Comparison of ENCODE assay signal across 19 cellular contexts in genomic region chr3:52780298-52780585, GRCh38. TPM values are rescaled to one million over a fixed set of nuclear protein-coding genes. Genes with fewer than 3 reads are reported as not detected.
"Had no signal": no experiment of that assay in that cellular context is flagged by ENCODE, and none has a peak within 500 bp of the region (broad histone marks: within the 10 kb centered on the region; RNA-seq: fewer than 3 reads in every experiment).

No MANE protein-coding gene starts in this region.

- ATAC-seq: activated T-helper 17 cell treated with anti-CD3 and anti-CD28 coated beads, Interleukin-2, amount 50 U/mL, for 72 hours; gastrocnemius medialis; left lobe of liver had no signal

- H3K4me1 ChIP-seq: ascending aorta, gastrocnemius medialis, right atrium auricular region, SJCRH30, tibial nerve had no signal

- H3K4me3 ChIP-seq: ascending aorta, gastrocnemius medialis, right atrium auricular region, SJCRH30, skin epidermis, tibial nerve had no signal

- H3K27me3 Mint-ChIP-seq: stimulated activated naive CD8-positive, alpha-beta T cell treated with anti-CD3 and anti-CD28 coated beads, Interleukin-15, Interleukin-2, amounts not matched to agents 100 ng/mL and 50 ng/mL, for 24 hours had no signal

- H3K4me3 Mint-ChIP-seq: activated naive CD4-positive, alpha-beta T cell treated with anti-CD3 and anti-CD28 coated beads for 36 hours; activated T-helper 17 cell treated with anti-CD3 and anti-CD28 coated beads, Interleukin-2, amount 50 U/mL, for 72 hours; nephron; stimulated activated naive CD8-positive, alpha-beta T cell treated with anti-CD3 and anti-CD28 coated beads, Interleukin-15, Interleukin-2, amounts not matched to agents 100 ng/mL and 50 ng/mL, for 24 hours; T-helper 1 cell treated with Interleukin-12 subunit alpha and Interleukin-12 subunit beta and Interleukin-4 antibody, amounts not matched to agents 30 μg/mL and 1 μg/mL, for 36 hours had no signal

- H3K27me3 ChIP-seq: ascending aorta, gastrocnemius medialis, right atrium auricular region, SJCRH30, tibial nerve had no signal

- H3K36me3 ChIP-seq: ascending aorta, gastrocnemius medialis, right atrium auricular region, SJCRH30, tibial nerve had no signal

- H3K4me1 Mint-ChIP-seq: activated T-helper 17 cell treated with anti-CD3 and anti-CD28 coated beads, Interleukin-2, amount 50 U/mL, for 72 hours; nephron had no signal

- H3K9me3 Mint-ChIP-seq: activated naive CD4-positive, alpha-beta T cell treated with anti-CD3 and anti-CD28 coated beads for 36 hours; activated T-helper 17 cell treated with anti-CD3 and anti-CD28 coated beads, Interleukin-2, amount 50 U/mL, for 72 hours; nephron; stimulated activated naive CD8-positive, alpha-beta T cell treated with anti-CD3 and anti-CD28 coated beads, Interleukin-15, Interleukin-2, amounts not matched to agents 100 ng/mL and 50 ng/mL, for 24 hours; T-helper 1 cell treated with Interleukin-12 subunit alpha and Interleukin-12 subunit beta and Interleukin-4 antibody, amounts not matched to agents 30 μg/mL and 1 μg/mL, for 36 hours had no signal

- H3K9me3 ChIP-seq: ascending aorta, gastrocnemius medialis, right atrium auricular region, SJCRH30, tibial nerve had no signal

- DNase-seq: activated CD4-positive, alpha-beta T cell treated with anti-CD3 and anti-CD28 coated beads, Interleukin-2, amount 50 U/mL, for 4 hours; activated naive CD4-positive, alpha-beta T cell treated with anti-CD3 and anti-CD28 coated beads for 36 hours; cortex of kidney; effector CD4-positive, alpha-beta T cell; kidney; mesendoderm; SJCRH30 had no signal

- H3K27ac ChIP-seq: ascending aorta, gastrocnemius medialis, right atrium auricular region, SJCRH30, tibial nerve had no signal

- H3K27ac Mint-ChIP-seq: activated naive CD4-positive, alpha-beta T cell treated with anti-CD3 and anti-CD28 coated beads for 36 hours; activated T-helper 17 cell treated with anti-CD3 and anti-CD28 coated beads, Interleukin-2, amount 50 U/mL, for 72 hours; nephron; progenitor cell of endocrine pancreas; stimulated activated naive CD8-positive, alpha-beta T cell treated with anti-CD3 and anti-CD28 coated beads, Interleukin-15, Interleukin-2, amounts not matched to agents 100 ng/mL and 50 ng/mL, for 24 hours; T-helper 1 cell treated with Interleukin-12 subunit alpha and Interleukin-12 subunit beta and Interleukin-4 antibody, amounts not matched to agents 30 μg/mL and 1 μg/mL, for 36 hours had no signal

RNA-seq across cellular contexts. Expression of gene ITIH1, which starts 2.8 kb away (rescaled TPM):
- total RNA-seq: activated CD8-positive, alpha-beta memory T cell treated with anti-CD3 and anti-CD28 coated beads for 36 hours; activated naive CD4-positive, alpha-beta T cell treated with anti-CD3 and anti-CD28 coated beads for 36 hours; activated T-helper 17 cell treated with anti-CD3 and anti-CD28 coated beads, Interleukin-2, amount 50 U/mL, for 72 hours; right atrium auricular region had no signal

RNA-seq across cellular contexts. Expression of gene ITIH3, which starts 14.4 kb away (rescaled TPM):
- total RNA-seq: activated CD8-positive, alpha-beta memory T cell treated with anti-CD3 and anti-CD28 coated beads for 36 hours; activated naive CD4-positive, alpha-beta T cell treated with anti-CD3 and anti-CD28 coated beads for 36 hours; activated T-helper 17 cell treated with anti-CD3 and anti-CD28 coated beads, Interleukin-2, amount 50 U/mL, for 72 hours; SJCRH30 had no signal

RNA-seq across cellular contexts. Expression of gene ITIH4, which starts 50.2 kb away (rescaled TPM):
- total RNA-seq: SJCRH30 had no signal

RNA-seq across cellular contexts. Expression of gene MUSTN1, which starts 54.6 kb away (rescaled TPM):
- total RNA-seq: progenitor cell of endocrine pancreas had no signal
